Comparison of ENCODE assay signal across 8 cellular contexts in the genomic region with DNA sequence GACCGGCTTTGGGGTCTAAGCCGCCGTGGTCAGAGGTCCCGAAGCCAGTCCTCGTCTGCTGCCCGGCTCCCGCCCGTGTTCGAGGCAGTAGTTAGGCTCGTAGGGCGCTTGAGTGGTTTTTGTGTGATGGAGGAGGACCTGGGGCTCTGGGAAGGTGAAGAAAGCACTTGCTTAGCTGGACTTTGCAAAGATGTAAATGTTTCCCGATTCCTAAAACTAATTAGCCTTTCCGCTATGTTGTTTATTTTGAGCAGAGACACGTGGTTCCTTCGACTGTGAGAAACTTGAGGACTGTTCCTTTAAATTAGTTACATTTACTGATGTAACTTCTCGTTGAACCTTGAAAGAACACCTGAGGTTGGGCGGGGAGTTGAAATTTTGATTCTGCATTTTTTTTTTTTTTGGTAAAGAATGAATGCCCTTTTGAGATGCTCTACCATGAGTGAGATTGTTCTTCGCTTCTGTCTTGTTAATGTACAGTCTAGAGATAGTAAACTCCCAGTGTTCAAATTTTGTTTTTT. TPM values are rescaled to one million over a fixed set of nuclear protein-coding genes. Genes with fewer than 3 reads are reported as not detected.
DNase-seq lines count a peak whose midpoint lies in the region; ATAC-seq and TF ChIP-seq lines count a peak whose summit lies in the region.

No MANE protein-coding gene starts in this region.

- peak overlapping the region; percentile 92 for H3K4me3 Mint-ChIP-seq in CD8-positive, alpha-beta T cell
- peak overlapping the region; percentile 76 for H3K4me3 Mint-ChIP-seq in activated T-helper 17 cell treated with anti-CD3 and anti-CD28 coated beads, Interleukin-2, amount 50 U/mL, for 72 hours

- no peaks in the 10 kb centered on the region for H3K9me3 ChIP-seq in CD8-positive, alpha-beta T cell (ENCODE audit: low read length)
- H3K9me3 ChIP-seq in KOPT-K1 (ENCODE audit: insufficient read depth, low read length, poor library complexity, severe bottlenecking) (peaks cover 18% of the 10 kb centered on the region), left ventricle myocardium inferior (replicated peaks) (peaks cover 10% of the 10 kb centered on the region)

- TF ChIP-seq CTCF in CD8-positive, alpha-beta T cell (IDR thresholded peaks at IDR 0.05): no peak
- TF ChIP-seq CTCF in left ventricle myocardium inferior (IDR thresholded peaks at IDR 0.05; ENCODE audit: borderline replicate concordance): no peak

- peaks cover 35% of the 10 kb centered on the region for H3K4me1 ChIP-seq in CD8-positive, alpha-beta T cell (ENCODE audit: insufficient read depth, low read length)
- peaks cover 50% of the 10 kb centered on the region for H3K4me1 ChIP-seq in left ventricle myocardium inferior

- H3K4me3 ChIP-seq in CD8-positive, alpha-beta T cell (ENCODE audit: low read depth, low read length): peak overlapping the region; percentile 98
- H3K4me3 ChIP-seq in left ventricle myocardium inferior (peak overlapping the region; percentile 91), skeletal muscle cell (ENCODE audit: low read depth, low read length) (peak overlapping the region; percentile 92)

- H3K27me3 ChIP-seq in CD8-positive, alpha-beta T cell (ENCODE audit: insufficient read depth, low read length): no peaks in the 10 kb centered on the region
- no peaks in the 10 kb centered on the region for H3K27me3 ChIP-seq in left ventricle myocardium inferior (ENCODE audit: low read depth)

- CTCF ChIA-PET in CD8-positive, alpha-beta T cell (lab: Charles Lee): interaction anchor here (1.0 to 1.7 kb wide), 2 partner anchors 36 to 38 kb away, joined by 3 to 5 read pairs; no protein-coding TSS in a partner anchor

- peak; percentile 32 for ATAC-seq in CD8-positive, alpha-beta T cell
- ATAC-seq in GM21367 (IDR thresholded peaks at IDR 0.05; ENCODE audit: unreplicated experiment) (peak; percentile 3), left lobe of liver (no peak)
- peak; percentile 9 for ATAC-seq in activated T-helper 17 cell treated with anti-CD3 and anti-CD28 coated beads, Interleukin-2, amount 50 U/mL, for 72 hours (replicated peaks)

- no peaks in the 10 kb centered on the region for H3K36me3 ChIP-seq in CD8-positive, alpha-beta T cell (ENCODE audit: insufficient read depth, low read length)
- H3K36me3 ChIP-seq in KOPT-K1 (ENCODE audit: insufficient read depth, low read length): no peaks in the 10 kb centered on the region
- no peaks in the 10 kb centered on the region for H3K36me3 ChIP-seq in left ventricle myocardium inferior

- peak in 1 of 7 experiments; percentile 24 for DNase-seq in CD8-positive, alpha-beta T cell
- DNase-seq in left ventricle myocardium inferior (no peak), skeletal muscle cell (ENCODE audit: low read depth) (no peak), COR-L47 (lab: John Stamatoyannopoulos, UW) (no peak), left lobe of liver (ENCODE audit: low spot score) (no peak)

- POLR2A ChIA-PET in CD8-positive, alpha-beta T cell (lab: Charles Lee): interaction anchor here (1.0 to 3.7 kb wide), 10 partner anchors 24 to 164 kb away, joined by 3 to 51 read pairs (median 5); a partner anchor contains a TSS

- H3K9me3 Mint-ChIP-seq in CD8-positive, alpha-beta T cell: no peaks in the 10 kb centered on the region
- no peaks in the 10 kb centered on the region for H3K9me3 Mint-ChIP-seq in activated T-helper 17 cell treated with anti-CD3 and anti-CD28 coated beads, Interleukin-2, amount 50 U/mL, for 72 hours

- peak overlapping the region; percentile 96 for H3K27ac ChIP-seq in CD8-positive, alpha-beta T cell (ENCODE audit: low read depth, low read length)
- H3K27ac ChIP-seq in KOPT-K1 (ENCODE audit: low read depth, low read length, poor library complexity, severe bottlenecking) (peak overlapping the region; percentile 83), left ventricle myocardium inferior (replicated peaks) (peak overlapping the region; percentile 99)

- H3K27ac Mint-ChIP-seq in CD8-positive, alpha-beta T cell: peak overlapping the region; percentile 98
- peak overlapping the region; percentile 55 for H3K27ac Mint-ChIP-seq in activated T-helper 17 cell treated with anti-CD3 and anti-CD28 coated beads, Interleukin-2, amount 50 U/mL, for 72 hours

- peaks cover 11% of the 10 kb centered on the region for H3K36me3 Mint-ChIP-seq in CD8-positive, alpha-beta T cell
- peaks cover 15% of the 10 kb centered on the region for H3K36me3 Mint-ChIP-seq in activated T-helper 17 cell treated with anti-CD3 and anti-CD28 coated beads, Interleukin-2, amount 50 U/mL, for 72 hours (ENCODE audit: low read depth)

- intact Hi-C loops in CD8-positive, alpha-beta T cell (cut with DNase I, micrococcal nuclease): loop anchor here (1.0 to 5.0 kb wide), 10 partner anchors 15 to 165 kb away; a partner anchor contains a TSS
- intact Hi-C loops in left ventricle myocardium inferior (cut with micrococcal nuclease): loop anchor here (10.0 kb wide), 1 partner anchor 93 kb away; a partner anchor contains a TSS

- no peaks in the 10 kb centered on the region for H3K27me3 Mint-ChIP-seq in CD8-positive, alpha-beta T cell (ENCODE audit: low read depth)
- no peaks in the 10 kb centered on the region for H3K27me3 Mint-ChIP-seq in activated T-helper 17 cell treated with anti-CD3 and anti-CD28 coated beads, Interleukin-2, amount 50 U/mL, for 72 hours

- H3K4me1 Mint-ChIP-seq in CD8-positive, alpha-beta T cell (ENCODE audit: low read depth): peaks cover 60% of the 10 kb centered on the region
- H3K4me1 Mint-ChIP-seq in activated T-helper 17 cell treated with anti-CD3 and anti-CD28 coated beads, Interleukin-2, amount 50 U/mL, for 72 hours: peaks cover 30% of the 10 kb centered on the region

RNA-seq across cellular contexts. Expression of a gene that starts 33.9 kb away (rescaled TPM):
- 10 to 100 TPM; 16.7 to 19.1 TPM for total RNA-seq in CD8-positive, alpha-beta T cell
- 10 to 100 TPM; 15.4 to 17.7 TPM for total RNA-seq in activated T-helper 17 cell treated with anti-CD3 and anti-CD28 coated beads, Interleukin-2, amount 50 U/mL, for 72 hours
- total RNA-seq in left ventricle myocardium inferior (24.7 TPM), left lobe of liver (83.9 TPM)
